In the genomic region with DNA sequence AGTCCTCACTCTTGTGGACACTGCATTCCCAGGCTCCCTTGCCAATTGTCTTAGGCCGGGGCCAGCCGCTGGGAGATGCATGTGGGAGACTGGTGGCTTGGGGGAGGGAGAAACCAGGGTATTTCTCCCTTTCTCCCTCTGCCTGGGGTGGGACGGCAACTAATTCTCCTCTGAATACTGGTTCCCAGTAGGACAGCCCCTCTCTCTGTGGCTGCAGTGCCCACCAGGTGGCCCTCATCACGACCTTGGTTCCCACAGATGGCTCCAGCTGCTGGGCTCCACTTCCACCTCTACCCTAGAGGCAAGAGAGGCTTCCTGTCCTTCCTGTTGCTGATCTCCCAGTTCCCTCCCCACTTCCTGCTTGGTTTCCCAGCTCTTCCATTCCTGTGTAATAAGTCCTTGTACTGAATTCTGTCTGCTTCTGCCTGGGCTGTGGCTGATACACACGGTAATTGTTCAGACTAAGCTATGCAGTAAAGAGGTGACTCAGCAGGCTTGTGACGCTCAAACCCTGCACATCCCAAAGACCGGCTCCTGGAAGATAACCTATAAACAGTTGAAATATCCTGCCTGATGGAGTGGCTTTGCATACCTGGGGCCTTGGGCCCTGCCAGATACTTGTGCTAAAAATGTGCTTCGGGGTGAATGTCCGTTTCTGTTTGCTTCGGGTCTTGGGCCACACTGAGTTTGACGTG, we compare ENCODE assay signal across 8 cellular contexts. TPM values are rescaled to one million over a fixed set of nuclear protein-coding genes. Genes with fewer than 3 reads are reported as not detected.
DNase-seq lines count a peak whose midpoint lies in the region; ATAC-seq and TF ChIP-seq lines count a peak whose summit lies in the region.

No MANE protein-coding gene starts in this region.

- peaks cover 40 to 77% (median 55%) of the 10 kb centered on the region in 3 donors for H3K4me1 ChIP-seq in esophagus squamous epithelium

- H3K36me3 ChIP-seq in esophagus squamous epithelium, result no peaks in the 10 kb centered on the region

- H3K9me3 ChIP-seq in esophagus squamous epithelium, result no peaks in the 10 kb centered on the region

- intact Hi-C loops in esophagus squamous epithelium (cut with DNase I), result no loop called here

- 50 to 64% methylated on average over 7 to 10 of the region's 11 CpGs for WGBS in esophagus squamous epithelium, 2 donors

- H3K9me3 Mint-ChIP-seq in osteocyte (ENCODE audit: unreplicated experiment) (no peaks in the 10 kb centered on the region), type B pancreatic cell (no peaks in the 10 kb centered on the region)

- H3K27ac Mint-ChIP-seq in osteocyte (ENCODE audit: unreplicated experiment), result peak overlapping the region; percentile 68
- H3K27ac Mint-ChIP-seq in type B pancreatic cell, result no peak overlapping the region

- no peaks in the 10 kb centered on the region for H3K27me3 ChIP-seq in esophagus squamous epithelium

- H3K4me1 Mint-ChIP-seq in osteocyte (ENCODE audit: unreplicated experiment) (peaks cover 43% of the 10 kb centered on the region), type B pancreatic cell (ENCODE audit: unreplicated experiment) (no peaks in the 10 kb centered on the region)

- H3K36me3 Mint-ChIP-seq in osteocyte (ENCODE audit: unreplicated experiment) (no peaks in the 10 kb centered on the region), type B pancreatic cell (no peaks in the 10 kb centered on the region)

- no peak for ATAC-seq in activated CD4-positive, CD25-positive, alpha-beta regulatory T cell treated with anti-CD3 and anti-CD28 coated beads, Interleukin-2, amount 50 U/mL, for 24 hours
- ATAC-seq in GM19467 (IDR thresholded peaks at IDR 0.05; ENCODE audit: unreplicated experiment), result no peak

- DNase-seq in ELR (ENCODE audit: low read depth), result peak; percentile 95
- DNase-seq in OCI-M1 (lab: John Stamatoyannopoulos, UW), result peak; percentile 43
- no peak for DNase-seq in esophagus squamous epithelium (lab: John Stamatoyannopoulos, UW)
- no peak for DNase-seq in osteocyte (ENCODE audit: extremely low spot score, unreplicated experiment)
- no peak for DNase-seq in type B pancreatic cell (ENCODE audit: extremely low spot score, unreplicated experiment)
- no peak for DNase-seq in NCI-H1417 treated with DMSO at 0.1 percent for 48 hours (lab: John Stamatoyannopoulos, UW)

- H3K27me3 Mint-ChIP-seq in osteocyte (ENCODE audit: unreplicated experiment) (no peaks in the 10 kb centered on the region), type B pancreatic cell (peaks cover 6% of the 10 kb centered on the region)

- TF ChIP-seq POLR2A in esophagus squamous epithelium (IDR thresholded peaks at IDR 0.05), result no peak

- TF ChIP-seq CTCF in esophagus squamous epithelium (IDR thresholded peaks at IDR 0.05) (peak in 1 of 6 experiments; percentile 14), osteocyte (IDR thresholded peaks at IDR 0.05) (no peak), type B pancreatic cell (conservative IDR thresholded peaks at IDR 0.05) (no peak)

- H3K4me3 ChIP-seq in esophagus squamous epithelium, result no peak overlapping the region

- peak overlapping the region; percentile 69 to 86 (median 75) for H3K27ac ChIP-seq in esophagus squamous epithelium

- no peak overlapping the region for H3K4me3 Mint-ChIP-seq in osteocyte (ENCODE audit: unreplicated experiment)
- H3K4me3 Mint-ChIP-seq in type B pancreatic cell, result no peak overlapping the region

RNA-seq across cellular contexts. Expression of gene COPG1, which starts 20.4 kb away (rescaled TPM):
- total RNA-seq in esophagus squamous epithelium (100 to 1,000 TPM in 2 of 4 donors, 10 to 100 TPM in 2; 68.3 to 121 (median 104) TPM), osteocyte (249 and 258 TPM in 2 replicates), type B pancreatic cell (ENCODE audit: low replicate concordance) (169 and 262 TPM in 2 replicates)

RNA-seq across cellular contexts. Expression of gene CNBP, which starts 45.3 kb away (rescaled TPM):
- 100 to 1,000 TPM; 209 to 435 (median 293) TPM for total RNA-seq in esophagus squamous epithelium
- total RNA-seq in osteocyte, result 199 and 203 TPM in 2 replicates
- 238 and 260 TPM in 2 replicates for total RNA-seq in type B pancreatic cell (ENCODE audit: low replicate concordance)

RNA-seq across cellular contexts. Expression of gene HMCES, which starts 49.6 kb away (rescaled TPM):
- total RNA-seq in esophagus squamous epithelium (10 to 100 TPM; 24.2 to 32.7 (median 29.7) TPM), osteocyte (24.7 and 25.8 TPM in 2 replicates), type B pancreatic cell (ENCODE audit: low replicate concordance) (33.2 and 34.9 TPM in 2 replicates)

Comparison
In these comparisons a context has a peak if more than half of its experiments do, and no peak if none do; other contexts are left out.
1. DNase-seq: peak in ELR (single experiment) and OCI-M1 (single experiment); none in esophagus squamous epithelium (single experiment), osteocyte (single experiment), type B pancreatic cell (single experiment) and NCI-H1417 treated with DMSO at 0.1 percent for 48 hours (single experiment).